9 cellular contexts compared by ENCODE assay signal in genomic region chr4:184444953-184445309, GRCh38. TPM values are rescaled to one million over a fixed set of nuclear protein-coding genes. Genes with fewer than 3 reads are reported as not detected.
DNase-seq lines count a peak whose midpoint lies in the region; ATAC-seq and TF ChIP-seq lines count a peak whose summit lies in the region.
"Had no signal": no experiment of that assay in that cellular context is flagged by ENCODE, and none has a peak within 500 bp of the region (broad histone marks: within the 10 kb centered on the region; RNA-seq: fewer than 3 reads in every experiment).

No MANE protein-coding gene starts in this region.

- no peak overlapping the region for H3K18ac ChIP-seq in H9 (ENCODE audit: insufficient read length, low read depth, low read length)

- no peak overlapping the region for H3K4me3 ChIP-seq in left ventricle myocardium inferior
- H3K4me3 ChIP-seq in right atrium auricular region = no peak overlapping the region
- no peak overlapping the region for H3K4me3 ChIP-seq in upper lobe of left lung

- no peaks in the 10 kb centered on the region for H3K36me3 ChIP-seq in left ventricle myocardium inferior
- no peaks in the 10 kb centered on the region for H3K36me3 ChIP-seq in right atrium auricular region
- H3K36me3 ChIP-seq in upper lobe of left lung = no peaks in the 10 kb centered on the region

- no peaks in the 10 kb centered on the region for H3K9me3 Mint-ChIP-seq in H9

- no peak overlapping the region for H4K91ac ChIP-seq in H9 (ENCODE audit: insufficient read length, low read depth, low read length)

- H3K23me2 ChIP-seq in H9 (ENCODE audit: insufficient read length, low read depth, low read length, poor library complexity, severe bottlenecking) = peaks cover 3% of the 10 kb centered on the region

- no peak overlapping the region for H3K9ac ChIP-seq in H9 (ENCODE audit: extremely low read depth, insufficient read length, low read length)

- peaks cover 68 to 77% of the 10 kb centered on the region in 2 experiments for H3K4me1 Mint-ChIP-seq in H9

- TF ChIP-seq CTCF in left ventricle myocardium inferior (IDR thresholded peaks at IDR 0.05; ENCODE audit: borderline replicate concordance) (no peak), right atrium auricular region (IDR thresholded peaks at IDR 0.05) (no peak), upper lobe of left lung (IDR thresholded peaks at IDR 0.05) (no peak), H9 (conservative IDR thresholded peaks at IDR 0.05) (no peak)

- no peak overlapping the region for H3K23ac ChIP-seq in H9 (ENCODE audit: insufficient read length, low read depth, low read length)

- no peak overlapping the region for H3K56ac ChIP-seq in H9 (ENCODE audit: insufficient read length, low read depth, low read length)

- H3K27me3 ChIP-seq in left ventricle myocardium inferior (ENCODE audit: low read depth) (no peaks in the 10 kb centered on the region), right atrium auricular region (no peaks in the 10 kb centered on the region), upper lobe of left lung (no peaks in the 10 kb centered on the region), H9 (ENCODE audit: insufficient read depth, low read length) (no peaks in the 10 kb centered on the region)

- H2BK15ac ChIP-seq in H9 (ENCODE audit: low read depth, low read length) = no peak overlapping the region

- H3K27me3 Mint-ChIP-seq in H9 (ENCODE audit: low read depth) = no peaks in the 10 kb centered on the region

- no peaks in the 10 kb centered on the region for H4K20me1 ChIP-seq in H9 (ENCODE audit: control insufficient read depth, insufficient read depth, insufficient read length)

- no peak overlapping the region for H2AFZ ChIP-seq in H9 (ENCODE audit: low read length)

- no peak overlapping the region for H4K5ac ChIP-seq in H9 (ENCODE audit: insufficient read length, low read depth, low read length)

- peaks cover 10% of the 10 kb centered on the region for H3K79me1 ChIP-seq in H9 (ENCODE audit: insufficient read depth, low read depth, low read length, poor library complexity, severe bottlenecking)

- H3K4me3 Mint-ChIP-seq in H9 = no peak overlapping the region

- peaks cover 4% of the 10 kb centered on the region; the same call in 1 of the 2 replicates for H3K79me2 ChIP-seq in H9 (ENCODE audit: insufficient read depth, low read length)

- no peak overlapping the region for H3K4ac ChIP-seq in H9 (ENCODE audit: low read depth, low read length)

- H2AK5ac ChIP-seq in H9 (ENCODE audit: insufficient read length, low read length) = no peak overlapping the region

- H3K14ac ChIP-seq in H9 (ENCODE audit: insufficient read depth, low read length) = no peak overlapping the region

- no peak overlapping the region for H2BK12ac ChIP-seq in H9 (ENCODE audit: insufficient read length, low read depth, low read length)

- no peak overlapping the region for H3K4me2 ChIP-seq in H9 (ENCODE audit: insufficient read depth, insufficient read length, low read length)

- H4K8ac ChIP-seq in H9 (replicated peaks; ENCODE audit: insufficient read length, low read depth, low read length) = no peak overlapping the region

- H3K36me3 Mint-ChIP-seq in H9 (ENCODE audit: insufficient read depth in 1 of 3, low read depth in 3 of 3) = peaks cover 0 to 2% (median 0%) of the 10 kb centered on the region in 3 experiments; a peak in 2 of 7 replicates

- no peak for TF ChIP-seq POLR2A in upper lobe of left lung (IDR thresholded peaks at IDR 0.05)

- WGBS in upper lobe of left lung, 2 donors = 56 to 67% methylated on average over 10 to 11 of the region's 11 CpGs
- WGBS in H9 (ENCODE audit: extremely low coverage, insufficient read length, low lambda C conversion rate) = no CpG with 5 or more reads among the region's 11 CpGs

- no peak overlapping the region; a peak in 1 of 7 replicates for H3K27ac Mint-ChIP-seq in H9

- H2BK5ac ChIP-seq in H9 (ENCODE audit: insufficient read length, low read length) = no peak overlapping the region

- H3K4me1 ChIP-seq in left ventricle myocardium inferior (peaks cover 100% of the 10 kb centered on the region), right atrium auricular region (peaks cover 0 to 85% of the 10 kb centered on the region in 2 donors), upper lobe of left lung (peaks cover 53 to 78% (median 72%) of the 10 kb centered on the region in 4 donors), H9 (ENCODE audit: insufficient read depth, low read length) (peaks cover 20% of the 10 kb centered on the region)

- no peak for TF ChIP-seq EP300 in upper lobe of left lung (IDR thresholded peaks at IDR 0.05)

- ATAC-seq in HG03280 (IDR thresholded peaks at IDR 0.05; ENCODE audit: unreplicated experiment) (peak; percentile 45), esophagus mucosa (peak; percentile 30), upper lobe of left lung (ENCODE audit: low FRiP score in 2 of 2) (peak; percentile 22 to 41)

- no peak overlapping the region for H3T11ph ChIP-seq in H9 (ENCODE audit: low read length)

- H3K9me3 ChIP-seq in left ventricle myocardium inferior (replicated peaks) (no peaks in the 10 kb centered on the region), right atrium auricular region (no peaks in the 10 kb centered on the region), upper lobe of left lung (no peaks in the 10 kb centered on the region), H9 (ENCODE audit: control insufficient read depth, low read depth, low read length) (no peaks in the 10 kb centered on the region)

- H2BK120ac ChIP-seq in H9 (ENCODE audit: low read depth, low read length, poor library complexity, severe bottlenecking) = no peak overlapping the region

- DNase-seq in left ventricle myocardium inferior (no peak), right atrium auricular region (ENCODE audit: low spot score) (no peak), upper lobe of left lung (no peak), SKM-1 treated with dmso at 0.1 percent for 144 hours (lab: John Stamatoyannopoulos, UW; ENCODE audit: unreplicated experiment) (no peak), H9 (no peak), 8988T (no peak)
- DNase-seq: AML-193 had no signal

- no peak overlapping the region for H2BK20ac ChIP-seq in H9 (ENCODE audit: low read depth, low read length, poor library complexity, severe bottlenecking)

- intact Hi-C loops in left ventricle myocardium inferior (cut with micrococcal nuclease) = no loop called here

- H3K27ac ChIP-seq in left ventricle myocardium inferior (replicated peaks) = peak overlapping the region; percentile 13
- no peak overlapping the region for H3K27ac ChIP-seq in right atrium auricular region
- peak overlapping the region; percentile 27 to 54 (median 52) for H3K27ac ChIP-seq in upper lobe of left lung
- no peak overlapping the region for H3K27ac ChIP-seq in H9 (ENCODE audit: insufficient read length, low read depth, low read length)

RNA-seq across cellular contexts. Expression of gene IRF2, which starts 29.4 kb away (rescaled TPM):
- total RNA-seq in left ventricle myocardium inferior = 25.9 TPM
- total RNA-seq in right atrium auricular region = 10 to 100 TPM; 17.7 to 24.5 TPM
- total RNA-seq in esophagus mucosa = 19.1 TPM
- total RNA-seq in upper lobe of left lung = 10 to 100 TPM; 25.5 to 46.1 (median 41.7) TPM
- 13.3 and 13.5 TPM in 2 replicates for total RNA-seq in H9 (2021)

Comparison
In these comparisons a context has a peak if more than half of its experiments do, and no peak if none do; other contexts are left out.
1. H3K27ac ChIP-seq: peak in left ventricle myocardium inferior (single experiment) and upper lobe of left lung (4 of 4); none in right atrium auricular region (0 of 2) and H9 (single experiment).
2. Peak in every context shown above with its lines, with median percentiles within 50 percentile points of each other: ATAC-seq.